ENCODE assay signal across 21 cellular contexts in the genomic region with DNA sequence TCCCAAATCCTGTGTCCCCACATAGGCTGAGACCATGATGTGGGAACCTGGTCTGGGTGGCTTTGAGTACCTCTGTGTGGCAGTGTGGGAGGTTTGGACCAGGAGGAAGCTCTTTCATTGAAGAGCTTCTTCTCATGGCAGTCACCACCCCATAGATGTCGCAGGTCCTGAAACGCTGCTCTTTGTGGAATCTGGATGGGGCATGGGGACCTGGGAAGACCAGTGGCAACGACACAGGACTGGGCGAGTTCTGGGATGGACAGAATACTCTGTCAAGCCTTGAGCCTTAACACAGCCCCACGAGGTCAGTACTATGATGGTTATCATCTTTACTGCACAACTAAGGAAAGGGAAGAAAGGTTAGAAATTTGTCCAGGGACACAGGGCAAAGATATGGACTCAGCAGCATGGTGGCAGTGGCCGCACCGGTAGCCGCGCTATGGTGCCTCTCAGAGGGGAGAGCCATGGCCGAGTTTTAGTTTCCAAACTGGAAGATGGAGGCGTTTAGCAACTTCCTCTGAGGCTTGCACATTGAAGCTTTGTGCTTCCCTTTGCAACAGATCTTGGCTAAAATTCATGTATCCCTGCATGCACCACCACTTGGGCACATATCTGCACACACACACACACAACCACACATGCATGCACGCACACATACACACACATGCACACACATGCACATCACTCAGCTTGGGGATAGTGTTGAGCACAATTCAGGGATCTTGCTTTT.
"Had no signal": no experiment of that assay in that cellular context is flagged by ENCODE, and none has a peak within 500 bp of the region (broad histone marks: within the 10 kb centered on the region; RNA-seq: fewer than 3 reads in every experiment).

No MANE protein-coding gene starts in this region.

- H3K36me3 ChIP-seq: gastroesophageal sphincter, ovary, upper lobe of left lung had no signal

- DNase-seq: activated CD8-positive, alpha-beta memory T cell treated with anti-CD3 and anti-CD28 coated beads, Interleukin-2, amount 50 U/mL, for 4 hours; activated gamma-delta T cell; activated naive CD4-positive, alpha-beta T cell treated with anti-CD3 and anti-CD28 coated beads, Interleukin-2, amount 50 U/mL, for 16 hours; activated naive CD8-positive, alpha-beta T cell treated with anti-CD3 and anti-CD28 coated beads, Interleukin-2, amount 50 U/mL, for 24 hours; activated T-cell treated with anti-CD3 and anti-CD28 coated beads, Interleukin-2, amount 50 U/mL, for 48 hours; caudate nucleus; effector memory CD4-positive, alpha-beta T cell; left ventricle myocardium superior; mammary epithelial cell; midbrain; ovary; T-helper 9 cell; testis; upper lobe of left lung had no signal

- H3K4me1 ChIP-seq: gastroesophageal sphincter, upper lobe of left lung had no signal

- FAIRE-seq: endothelial cell of umbilical vein, islet of Langerhans had no signal

- H3K27ac ChIP-seq: gastroesophageal sphincter, ovary, testis, upper lobe of left lung had no signal

- H3K4me3 ChIP-seq: gastroesophageal sphincter, ovary, testis, upper lobe of left lung had no signal

- ATAC-seq: esophagus mucosa; gastroesophageal sphincter; left ventricle myocardium superior; natural killer cell; stimulated activated memory B cell treated with anti-CD40 and anti-IgM and Interleukin-4, amounts not matched to agents 10 μg/mL and 1 μg/mL and 100 μg/mL, for 72 hours; WTC11 had no signal

- H3K27me3 ChIP-seq: ovary, testis, upper lobe of left lung had no signal

- H3K9me3 ChIP-seq: gastroesophageal sphincter, ovary, testis, upper lobe of left lung had no signal
